8 cellular contexts compared by ENCODE assay signal in genomic region chr18:9335255-9336045, GRCh38. TPM values are rescaled to one million over a fixed set of nuclear protein-coding genes. Genes with fewer than 3 reads are reported as not detected.
DNase-seq lines count a peak whose midpoint lies in the region; ATAC-seq and TF ChIP-seq lines count a peak whose summit lies in the region.

No MANE protein-coding gene starts in this region.

- no peaks in the 10 kb centered on the region for H3K9me2 ChIP-seq in Karpas-422 (replicated peaks; ENCODE audit: insufficient read depth, low read length)

- intact Hi-C loops in MCF 10A (cut with micrococcal nuclease) = loop anchor here (1.0 to 2.0 kb wide), 2 partner anchors 139 to 181 kb away; partner anchors contain the start of gene RALBP1
- intact Hi-C loops in aorta (cut with DNase I) = loop anchor here (2.0 to 10.0 kb wide), 3 partner anchors 27 to 261 kb away; partner anchors contain the start of gene RALBP1 (in 1 of the 2)

- CTCF ChIA-PET in MCF 10A (lab: Yijun Ruan, JAX) = no interaction called here

- H3K36me3 Mint-ChIP-seq in MCF 10A (ENCODE audit: insufficient read depth, unreplicated experiment) = peaks cover 30% of the 10 kb centered on the region

- POLR2A ChIA-PET in MCF 10A (lab: Yijun Ruan, JAX) = interaction anchor here (0.6 to 1.9 kb wide), 9 partner anchors 12 to 262 kb away, joined by 3 to 10 read pairs (median 3); partner anchors contain the start of gene RALBP1

- peak overlapping the region; percentile 99 for H3K4me2 ChIP-seq in Karpas-422 (ENCODE audit: low read depth, low read length, poor library complexity, severe bottlenecking)

- H3K9me3 ChIP-seq in Karpas-422 (ENCODE audit: low read length) (no peaks in the 10 kb centered on the region), mesodermal cell (ENCODE audit: control insufficient read depth, low read length) (no peaks in the 10 kb centered on the region), aorta (ENCODE audit: control insufficient read depth, low read length) (no peaks in the 10 kb centered on the region)

- H3K79me2 ChIP-seq in Karpas-422 (ENCODE audit: low read length) = peaks cover 42% of the 10 kb centered on the region

- H3K4me3 ChIP-seq in GM08714 (ENCODE audit: low read length) (peak overlapping the region; percentile 93), Karpas-422 (ENCODE audit: low read length) (peak overlapping the region; percentile 98), mesodermal cell (ENCODE audit: extremely low read depth, insufficient read depth, low read length, poor library complexity, severe bottlenecking) (peak overlapping the region; percentile 73), aorta (ENCODE audit: low read length in 2 of 2) (peak overlapping the region; percentile 52 to 99)

- H3K9me3 Mint-ChIP-seq in MCF 10A (ENCODE audit: unreplicated experiment) = no peaks in the 10 kb centered on the region

- H3K27me3 ChIP-seq in Karpas-422 (ENCODE audit: low read length) (no peaks in the 10 kb centered on the region), aorta (ENCODE audit: control insufficient read depth in 1 of 2, insufficient read depth in 2 of 2, low read length in 1 of 2) (no peaks in the 10 kb centered on the region)

- H3K27ac ChIP-seq in Karpas-422 (ENCODE audit: low read length) = no peak overlapping the region
- peak overlapping the region; percentile 60 for H3K27ac ChIP-seq in mesodermal cell (ENCODE audit: low read depth, low read length, severe bottlenecking)
- peak overlapping the region; percentile 30 to 51 for H3K27ac ChIP-seq in aorta (ENCODE audit: low read depth in 1 of 2, low read length in 2 of 2)

- WGBS in mesodermal cell (ENCODE audit: insufficient coverage in 2 of 2), 2 experiments = 14 to 20% methylated on average over 7 to 14 of the region's 21 CpGs
- WGBS in aorta, 2 donors = 4 to 5% methylated on average over 21 of the region's 21 CpGs

- ATAC-seq in aorta (ENCODE audit: low FRiP score) (no peak), HG03457 (IDR thresholded peaks at IDR 0.05; ENCODE audit: unreplicated experiment) (no peak)

- peak overlapping the region; percentile 87; the same call in 1 of the 2 replicates for H2AFZ ChIP-seq in Karpas-422 (ENCODE audit: low read length)

- H3K4me1 ChIP-seq in Karpas-422 (ENCODE audit: low read length) = peaks cover 19% of the 10 kb centered on the region
- H3K4me1 ChIP-seq in mesodermal cell (ENCODE audit: control insufficient read depth, insufficient read depth, low read length, poor library complexity, severe bottlenecking) = peaks cover 7% of the 10 kb centered on the region
- H3K4me1 ChIP-seq in aorta (ENCODE audit: control insufficient read depth in 1 of 2, insufficient read depth in 2 of 2, low read length in 2 of 2) = peaks cover 0 to 4% of the 10 kb centered on the region in 2 donors

- H3K4me3 Mint-ChIP-seq in MCF 10A (ENCODE audit: unreplicated experiment) = peak overlapping the region; percentile 81

- no peaks in the 10 kb centered on the region for H3K27me3 Mint-ChIP-seq in MCF 10A (ENCODE audit: insufficient read depth, unreplicated experiment)

- peak; percentile 5 for TF ChIP-seq CTCF in MCF 10A (IDR thresholded peaks at IDR 0.05; ENCODE audit: unreplicated experiment)

- TSS peak; percentile 43 for BruUV-seq in MCF 10A (replicated peaks; lab: Mats Ljungman, UMichigan)

- 0 out of 2 replicates have a peak, but pooled peaks cover 5% of the 10 kb centered on the region for H4K20me1 ChIP-seq in Karpas-422 (ENCODE audit: insufficient read depth, low read depth, low read length)

- H3K27ac Mint-ChIP-seq in MCF 10A (ENCODE audit: low read depth, unreplicated experiment) = peak overlapping the region; percentile 63

- peaks cover 5% of the 10 kb centered on the region for H3K4me1 Mint-ChIP-seq in MCF 10A (ENCODE audit: insufficient read depth, unreplicated experiment)

- DNase-seq in Karpas-422 (peak; percentile 53), MCF 10A (ENCODE audit: unreplicated experiment) (no peak), aorta (no peak), ureter (ENCODE audit: low spot score) (no peak), 8988T (no peak)

- H3K9ac ChIP-seq in Karpas-422 (ENCODE audit: low read length) = peak overlapping the region; percentile 82

- peaks cover 15% of the 10 kb centered on the region for H3K36me3 ChIP-seq in Karpas-422 (ENCODE audit: insufficient read depth, low read length)
- peaks cover 27% of the 10 kb centered on the region for H3K36me3 ChIP-seq in mesodermal cell (ENCODE audit: control insufficient read depth, insufficient read depth, low read length)
- peaks cover 0 to 2% of the 10 kb centered on the region in 2 donors for H3K36me3 ChIP-seq in aorta (ENCODE audit: control insufficient read depth in 1 of 2, insufficient read depth in 2 of 2, low read length in 1 of 2)

RNA-seq across cellular contexts. Expression of gene TWSG1, which starts 0.9 kb away (rescaled TPM):
- total RNA-seq in Karpas-422 (2014; rRNA removed; shearing (Covaris generic); ENCODE audit: low replicate concordance) = 14.6 and 16.0 TPM in 2 replicates
- total RNA-seq in MCF 10A (2022) (26.0 and 31.7 TPM in 2 replicates), aorta (100 to 1,000 TPM; 100 to 148 TPM), ureter (44.6 TPM)
- 47.3 TPM for polyA plus RNA-seq in mesodermal cell (2013, experiment 1 of 2)
- polyA plus RNA-seq in mesodermal cell (2013, experiment 2 of 2) = 53.7 TPM
- 10 to 100 TPM; 51.7 to 80.4 TPM for polyA plus RNA-seq in aorta
